8 cellular contexts compared by ENCODE assay signal in genomic region chr7:54995631-54996340, GRCh38. TPM values are rescaled to one million over a fixed set of nuclear protein-coding genes. Genes with fewer than 3 reads are reported as not detected.
DNase-seq lines count a peak whose midpoint lies in the region; ATAC-seq, FAIRE-seq and TF ChIP-seq lines count a peak whose summit lies in the region.

No MANE protein-coding gene starts in this region.

- H3K9me3 ChIP-seq in MG63: no peaks in the 10 kb centered on the region

- FAIRE-seq in GM19239 (lab: Jason Lieb, UNC): no peak

- CTCF ChIA-PET in GM10248 (lab: Yijun Ruan, JAX): interaction anchor here (0.9 to 1.4 kb wide), 2 partner anchors 29 to 41 kb away, joined by 3 read pairs; no protein-coding TSS in a partner anchor

- ATAC-seq in GM21723 (IDR thresholded peaks at IDR 0.05; ENCODE audit: unreplicated experiment): peak; percentile 49
- no peak for ATAC-seq in left lobe of liver

- POLR2A ChIA-PET in GM10248 (lab: Yijun Ruan, JAX): no interaction called here

- H3K4me3 ChIP-seq in MG63: no peak overlapping the region
- no peak overlapping the region for H3K4me3 ChIP-seq in fibroblast of mammary gland (ENCODE audit: control insufficient read depth, low read depth, low read length)

- no peaks in the 10 kb centered on the region for H3K36me3 ChIP-seq in MG63

- H3K27me3 ChIP-seq in MG63: no peaks in the 10 kb centered on the region

- peak; percentile 30 for DNase-seq in GM10248 (ENCODE audit: extremely low spot score)
- peak; percentile 23 for DNase-seq in MG63
- peak; percentile 82 for DNase-seq in fibroblast of mammary gland (ENCODE audit: low read depth)
- no peak for DNase-seq in activated CD8-positive, alpha-beta memory T cell treated with anti-CD3 and anti-CD28 coated beads for 24 hours
- no peak for DNase-seq in GM19239 (ENCODE audit: insufficient read length, low spot score)
- no peak for DNase-seq in NCI-H1105 treated with DMSO at 0.1 percent for 48 hours (lab: John Stamatoyannopoulos, UW)
- no peak for DNase-seq in left lobe of liver (ENCODE audit: low spot score)

- TF ChIP-seq CTCF in GM10248 (IDR thresholded peaks at IDR 0.05; ENCODE audit: control extremely low read depth, extremely low read depth, low read depth, missing control alignments): no peak
- no peak for TF ChIP-seq CTCF in fibroblast of mammary gland (conservative IDR thresholded peaks at IDR 0.05; ENCODE audit: control insufficient read depth, insufficient read depth, low read depth, low read length)

RNA-seq across cellular contexts. Expression of gene EGFR, which starts 23.0 kb away (rescaled TPM):
- 20.3 and 21.0 TPM in 2 replicates for total RNA-seq in MG63 (2014; rRNA removed; shearing (Covaris generic); ENCODE audit: low replicate concordance)
- total RNA-seq in left lobe of liver: 90.5 TPM

Comparison
In these comparisons a context has a peak if more than half of its experiments do, and no peak if none do; other contexts are left out.
1. DNase-seq: peak in GM10248 (single experiment), MG63 (single experiment) and fibroblast of mammary gland (single experiment); none in activated CD8-positive, alpha-beta memory T cell treated with anti-CD3 and anti-CD28 coated beads for 24 hours (single experiment), GM19239 (single experiment), NCI-H1105 treated with DMSO at 0.1 percent for 48 hours (single experiment) and left lobe of liver (single experiment).